Comparison of ENCODE assay signal across 3 cellular contexts in genomic region chr1:90346757-90347156, GRCh38.
"Had no signal": no experiment of that assay in that cellular context is flagged by ENCODE, and none has a peak within 500 bp of the region (broad histone marks: within the 10 kb centered on the region; RNA-seq: fewer than 3 reads in every experiment).

No MANE protein-coding gene starts in this region.

- DNase-seq: GDM1, GF-D8 had no signal

- H3K4me3 ChIP-seq: GM12878 had no signal
